ENCODE assay signal across 8 cellular contexts in genomic region chr12:15787801-15788200, GRCh38. TPM values are rescaled to one million over a fixed set of nuclear protein-coding genes. Genes with fewer than 3 reads are reported as not detected.
DNase-seq lines count a peak whose midpoint lies in the region; ATAC-seq and TF ChIP-seq lines count a peak whose summit lies in the region.

No MANE protein-coding gene starts in this region.

- H4K91ac ChIP-seq in IMR-90 (ENCODE audit: insufficient read depth, low read depth, low read length), result no peak overlapping the region

- peaks cover 77% of the 10 kb centered on the region for H3K79me2 ChIP-seq in ACC112 (ENCODE audit: control insufficient read depth, insufficient read depth, low read length, unreplicated experiment)

- H3K27ac ChIP-seq in ACC112 (ENCODE audit: low read depth, low read length), result peak overlapping the region; percentile 81
- H3K27ac ChIP-seq in IMR-90 (ENCODE audit: insufficient read depth, low read length), result no peak overlapping the region

- peaks cover 10% of the 10 kb centered on the region for H3K36me3 Mint-ChIP-seq in nephron (ENCODE audit: low read depth)
- no peaks in the 10 kb centered on the region for H3K36me3 Mint-ChIP-seq in stimulated activated memory B cell treated with anti-CD40 and anti-IgM and Interleukin-4, amounts not matched to agents 10 μg/mL and 1 μg/mL and 100 μg/mL, for 72 hours

- peak overlapping the region; percentile 87 to 93 (median 93) for H3K4me3 Mint-ChIP-seq in nephron
- H3K4me3 Mint-ChIP-seq in stimulated activated memory B cell treated with anti-CD40 and anti-IgM and Interleukin-4, amounts not matched to agents 10 μg/mL and 1 μg/mL and 100 μg/mL, for 72 hours, result no peak overlapping the region

- H4K5ac ChIP-seq in IMR-90 (ENCODE audit: low read depth, low read length), result 0 out of 2 replicates have a peak overlapping the region, but pooled peaks have one; percentile 2

- no peak for TF ChIP-seq POLR2A in IMR-90 (IDR thresholded peaks at IDR 0.05; ENCODE audit: low read depth, low read length)

- H4K20me1 ChIP-seq in IMR-90 (ENCODE audit: insufficient read depth, low read length), result no peaks in the 10 kb centered on the region

- intact Hi-C loops in IMR-90 (cut with micrococcal nuclease), result loop anchor here (1.0 to 10.0 kb wide), 4 partner anchors 140 to 253 kb away; no protein-coding TSS in a partner anchor

- peaks cover 33% of the 10 kb centered on the region for H3K4me1 Mint-ChIP-seq in nephron
- peaks cover 14% of the 10 kb centered on the region for H3K4me1 Mint-ChIP-seq in stimulated activated memory B cell treated with anti-CD40 and anti-IgM and Interleukin-4, amounts not matched to agents 10 μg/mL and 1 μg/mL and 100 μg/mL, for 72 hours

- dilution Hi-C loops in IMR-90 (cut with HindIII; ENCODE audit: low sequenced_read_pairs, unreplicated experiment), result no loop called here

- in situ Hi-C loops in IMR-90 (cut with MboI; ENCODE audit: low sequenced_read_pairs), result no loop called here

- H3K56ac ChIP-seq in IMR-90 (ENCODE audit: extremely low read depth, insufficient read depth, low read length), result no peak overlapping the region; the same call in 1 of the 2 replicates

- peak overlapping the region; percentile 96; the same call in 1 of the 2 replicates for H3K14ac ChIP-seq in IMR-90 (replicated peaks; ENCODE audit: low read depth, low read length)

- BruUV-seq in IMR-90 (replicated peaks; lab: Mats Ljungman, UMichigan), result TSS peak; percentile 32

- H3K4me3 ChIP-seq in ACC112 (ENCODE audit: low read depth, low read length), result peak overlapping the region; percentile 83
- peak overlapping the region; percentile 72 for H3K4me3 ChIP-seq in IMR-90 (ENCODE audit: insufficient read depth, low read depth, low read length)

- H3K27me3 ChIP-seq in ACC112 (ENCODE audit: insufficient read depth, low read length) (no peaks in the 10 kb centered on the region), IMR-90 (ENCODE audit: control insufficient read depth, insufficient read depth, low read length) (no peaks in the 10 kb centered on the region)

- WGBS in IMR-90 (ENCODE audit: extremely low coverage in 2 of 2, insufficient read length in 1 of 2), 2 experiments, result no CpG with 5 or more reads among the region's 4 CpGs

- CTCF ChIA-PET in IMR-90 (lab: Yijun Ruan, JAX), result interaction anchor here (1.2 kb wide), 1 partner anchor 15 kb away, joined by 3 read pairs; no protein-coding TSS in a partner anchor

- peaks cover 14% of the 10 kb centered on the region for H3K27me3 Mint-ChIP-seq in nephron (ENCODE audit: low read depth)
- H3K27me3 Mint-ChIP-seq in stimulated activated memory B cell treated with anti-CD40 and anti-IgM and Interleukin-4, amounts not matched to agents 10 μg/mL and 1 μg/mL and 100 μg/mL, for 72 hours, result peaks cover 35% of the 10 kb centered on the region

- TF ChIP-seq CTCF in IMR-90 (conservative IDR thresholded peaks at IDR 0.05; ENCODE audit: low read depth, low read length) (no peak), nephron (IDR thresholded peaks at IDR 0.05; ENCODE audit: unreplicated experiment in 3 of 3) (no peak)

- H2BK15ac ChIP-seq in IMR-90 (ENCODE audit: low read depth, low read length), result no peak overlapping the region

- peaks cover 11 to 29% of the 10 kb centered on the region in 2 experiments for H3K79me1 ChIP-seq in IMR-90 (ENCODE audit: low read depth in 1 of 2, low read length in 2 of 2)

- no peak for TF ChIP-seq RAD21 in IMR-90 (IDR thresholded peaks at IDR 0.05; ENCODE audit: low read length)

- no peak overlapping the region for H2AK5ac ChIP-seq in IMR-90 (ENCODE audit: low read depth, low read length)

- no peak for DNase-seq in IMR-90
- DNase-seq in dermis blood vessel endothelial cell, result peak; percentile 1
- no peak for DNase-seq in NCI-H1436 treated with DMSO at 0.1 percent for 48 hours (lab: John Stamatoyannopoulos, UW)

- H3K9me3 ChIP-seq in IMR-90 (ENCODE audit: control insufficient read depth, insufficient read depth, low read length), result no peaks in the 10 kb centered on the region

- POLR2A ChIA-PET in IMR-90 (lab: Charles Lee; ENCODE audit: unreplicated experiment), result interaction anchor here (0.6 kb wide), 1 partner anchor 252 kb away, joined by 3 read pairs; no protein-coding TSS in a partner anchor

- H3K4me1 ChIP-seq in ACC112 (ENCODE audit: control insufficient read depth, insufficient read depth, low read length, unreplicated experiment), result peaks cover 40% of the 10 kb centered on the region
- H3K4me1 ChIP-seq in IMR-90 (ENCODE audit: control insufficient read depth, insufficient read depth, low read length), result peaks cover 4% of the 10 kb centered on the region; the same call in 1 of the 2 replicates

- peak overlapping the region; percentile 75; the same call in 1 of the 2 replicates for H3K9ac ChIP-seq in IMR-90 (ENCODE audit: low read depth, low read length)

- H3K4me2 ChIP-seq in IMR-90 (ENCODE audit: low read depth, low read length), result peak overlapping the region; percentile 93

- H4K8ac ChIP-seq in IMR-90 (ENCODE audit: low read depth in 2 of 2, low read length in 2 of 2), result 0 out of 4 replicates have a peak overlapping the region, but pooled peaks of 1 of the 2 experiments have one; percentile 60

- H3K18ac ChIP-seq in IMR-90 (ENCODE audit: low read depth, low read length), result no peak overlapping the region

- no peaks in the 10 kb centered on the region for H3K9me1 ChIP-seq in IMR-90 (ENCODE audit: insufficient read depth, low read length)

- no peak overlapping the region for H2BK5ac ChIP-seq in IMR-90 (ENCODE audit: low read depth, low read length, poor library complexity, severe bottlenecking)

- H2BK120ac ChIP-seq in IMR-90 (ENCODE audit: low read depth, low read length), result peak overlapping the region; percentile 71; the same call in 1 of the 2 replicates

- H3K36me3 ChIP-seq in ACC112 (ENCODE audit: insufficient read depth, low read length) (peaks cover 25% of the 10 kb centered on the region), IMR-90 (ENCODE audit: control insufficient read depth, insufficient read depth, low read length) (no peaks in the 10 kb centered on the region)

- H3K4ac ChIP-seq in IMR-90 (ENCODE audit: low read depth, low read length), result no peak overlapping the region

- H3K27ac Mint-ChIP-seq in nephron, result peak overlapping the region; percentile 78 to 89 (median 89)
- H3K27ac Mint-ChIP-seq in stimulated activated memory B cell treated with anti-CD40 and anti-IgM and Interleukin-4, amounts not matched to agents 10 μg/mL and 1 μg/mL and 100 μg/mL, for 72 hours, result no peak overlapping the region

- H3K9me3 Mint-ChIP-seq in nephron, result no peaks in the 10 kb centered on the region
- no peaks in the 10 kb centered on the region for H3K9me3 Mint-ChIP-seq in stimulated activated memory B cell treated with anti-CD40 and anti-IgM and Interleukin-4, amounts not matched to agents 10 μg/mL and 1 μg/mL and 100 μg/mL, for 72 hours

- H3K23ac ChIP-seq in IMR-90 (ENCODE audit: low read depth, low read length), result peak overlapping the region; percentile 95; the same call in 1 of the 2 replicates

- H2AK9ac ChIP-seq in IMR-90 (replicated peaks; ENCODE audit: low read depth, low read length, poor library complexity), result no peak overlapping the region

- H2AFZ ChIP-seq in ACC112 (ENCODE audit: low read length, unreplicated experiment) (no peak overlapping the region), IMR-90 (replicated peaks; ENCODE audit: low read length, poor library complexity) (no peak overlapping the region)

- no peak overlapping the region for H2BK20ac ChIP-seq in IMR-90 (ENCODE audit: low read depth, low read length)

- ATAC-seq in IMR-90 (ENCODE audit: low read depth) (no peak), GM19463 (IDR thresholded peaks at IDR 0.05; ENCODE audit: unreplicated experiment) (no peak), GM21447 (IDR thresholded peaks at IDR 0.05; ENCODE audit: unreplicated experiment) (no peak)
- ATAC-seq in stimulated activated memory B cell treated with anti-CD40 and anti-IgM and Interleukin-4, amounts not matched to agents 10 μg/mL and 1 μg/mL and 100 μg/mL, for 72 hours, result no peak

TF ChIP-seq in IMR-90, 13 proteins besides CTCF, POLR2A, EP300 and RAD21 (continues in another document):
- no peak for TF ChIP-seq RCOR1 (IDR thresholded peaks at IDR 0.05; ENCODE audit: insufficient replicate concordance, low read length)
- no peak for TF ChIP-seq FOS (IDR thresholded peaks at IDR 0.05; ENCODE audit: low read depth, low read length)
- no peak for TF ChIP-seq NFE2L2 (IDR thresholded peaks at IDR 0.05; ENCODE audit: low read depth, low read length)
- TF ChIP-seq CEBPB (IDR thresholded peaks at IDR 0.05; ENCODE audit: low read depth, low read length), result no peak
- no peak for TF ChIP-seq MAZ (IDR thresholded peaks at IDR 0.05; ENCODE audit: borderline replicate concordance, low read depth, low read length)
- TF ChIP-seq MXI1 (IDR thresholded peaks at IDR 0.05; ENCODE audit: borderline replicate concordance, low read depth, low read length), result no peak
- TF ChIP-seq SMC3 (IDR thresholded peaks at IDR 0.05; ENCODE audit: low read depth, low read length), result no peak
- TF ChIP-seq ELK1 (IDR thresholded peaks at IDR 0.05; ENCODE audit: borderline replicate concordance, low read depth, low read length), result no peak
- TF ChIP-seq RFX5 (IDR thresholded peaks at IDR 0.05; ENCODE audit: low read depth, low read length), result no peak
- no peak for TF ChIP-seq CHD1 (IDR thresholded peaks at IDR 0.05; ENCODE audit: low read depth, low read length)
- TF ChIP-seq MAFK (IDR thresholded peaks at IDR 0.05; ENCODE audit: low read depth, low read length), result no peak
- no peak for TF ChIP-seq USF2 (IDR thresholded peaks at IDR 0.05; ENCODE audit: low read depth, low read length)

RNA-seq across cellular contexts. Expression of gene EPS8, which starts 1.4 kb away (rescaled TPM):
- 102 and 104 TPM in 2 replicates for total RNA-seq in IMR-90 (2012; rRNA removed)
- 45.0 and 45.1 TPM in 2 replicates for polyA plus RNA-seq in IMR-90 (2012; rRNA removed)
- polyA plus RNA-seq in IMR-90 (2012; cell fraction: cytosol; rRNA removed), result 14.0 and 14.1 TPM in 2 replicates
- 26.2 and 55.5 TPM in 2 replicates for polyA plus RNA-seq in IMR-90 (2012; cell fraction: nucleus; rRNA removed; ENCODE audit: low replicate concordance)
- total RNA-seq in dermis blood vessel endothelial cell, result 14.1 and 29.1 TPM in 2 replicates
